10 cellular contexts compared by ENCODE assay signal in genomic region chr12:127355061-127355820, GRCh38.
DNase-seq lines count a peak whose midpoint lies in the region; ATAC-seq and TF ChIP-seq lines count a peak whose summit lies in the region.
"Had no signal": no experiment of that assay in that cellular context is flagged by ENCODE, and none has a peak within 500 bp of the region (broad histone marks: within the 10 kb centered on the region; RNA-seq: fewer than 3 reads in every experiment).

No MANE protein-coding gene starts in this region.

- no peaks in the 10 kb centered on the region for H4K20me1 ChIP-seq in OCI-LY3 (ENCODE audit: insufficient read depth, low read length)

- H3K9ac ChIP-seq in OCI-LY3 (ENCODE audit: low read length), result no peak overlapping the region

- H3K27me3 Mint-ChIP-seq in MCF 10A (ENCODE audit: insufficient read depth, unreplicated experiment) (no peaks in the 10 kb centered on the region), type B pancreatic cell (peaks cover 7% of the 10 kb centered on the region), immature natural killer cell (ENCODE audit: low read depth in 3 of 3) (peaks cover 2 to 6% (median 6%) of the 10 kb centered on the region in 3 donors)

- no peak overlapping the region for H3K4me3 Mint-ChIP-seq in MCF 10A (ENCODE audit: unreplicated experiment)
- no peak overlapping the region for H3K4me3 Mint-ChIP-seq in type B pancreatic cell
- no peak overlapping the region for H3K4me3 Mint-ChIP-seq in immature natural killer cell

- no peak overlapping the region for H2AFZ ChIP-seq in OCI-LY3 (ENCODE audit: low read depth, low read length)

- no TSS peak for BruUV-seq in MCF 10A (replicated peaks; lab: Mats Ljungman, UMichigan)

- H3K27ac Mint-ChIP-seq in MCF 10A (ENCODE audit: low read depth, unreplicated experiment) (no peak overlapping the region), type B pancreatic cell (no peak overlapping the region), immature natural killer cell (no peak overlapping the region)

- TF ChIP-seq CTCF in MCF 10A (IDR thresholded peaks at IDR 0.05; ENCODE audit: unreplicated experiment), result peak; percentile 55
- TF ChIP-seq CTCF in breast epithelium (IDR thresholded peaks at IDR 0.05), result no peak
- TF ChIP-seq CTCF in OCI-LY3 (IDR thresholded peaks at IDR 0.05; ENCODE audit: low read depth, low read length), result peak; percentile 63
- peak; percentile 64 for TF ChIP-seq CTCF in type B pancreatic cell (conservative IDR thresholded peaks at IDR 0.05)

- no peaks in the 10 kb centered on the region for H3K27me3 ChIP-seq in breast epithelium
- no peaks in the 10 kb centered on the region for H3K27me3 ChIP-seq in OCI-LY3 (ENCODE audit: low read depth, low read length)

- H3K4me1 Mint-ChIP-seq in MCF 10A (ENCODE audit: insufficient read depth, unreplicated experiment) (no peaks in the 10 kb centered on the region), type B pancreatic cell (ENCODE audit: unreplicated experiment) (no peaks in the 10 kb centered on the region), immature natural killer cell (no peaks in the 10 kb centered on the region)

- H3K27ac ChIP-seq in breast epithelium (no peak overlapping the region), OCI-LY3 (ENCODE audit: low read length) (no peak overlapping the region)

- CTCF ChIA-PET in MCF 10A (lab: Yijun Ruan, JAX), result interaction anchor here (0.6 to 4.6 kb wide), 17 partner anchors 8 to 1368 kb away, joined by 3 to 36 read pairs (median 4); no protein-coding TSS in a partner anchor

- H3K4me2 ChIP-seq in OCI-LY3 (ENCODE audit: low read length), result no peak overlapping the region

- H3K4me1 ChIP-seq in breast epithelium (no peaks in the 10 kb centered on the region), OCI-LY3 (ENCODE audit: low read length) (no peaks in the 10 kb centered on the region)

- H3K4me3 ChIP-seq in breast epithelium, result no peak overlapping the region
- H3K4me3 ChIP-seq in OCI-LY3 (ENCODE audit: low read length), result no peak overlapping the region

- H3K36me3 Mint-ChIP-seq in MCF 10A (ENCODE audit: insufficient read depth, unreplicated experiment) (no peaks in the 10 kb centered on the region), type B pancreatic cell (no peaks in the 10 kb centered on the region), immature natural killer cell (no peaks in the 10 kb centered on the region)

- POLR2A ChIA-PET in MCF 10A (lab: Yijun Ruan, JAX), result no interaction called here

- ATAC-seq in HG03196 (IDR thresholded peaks at IDR 0.05; ENCODE audit: unreplicated experiment) (no peak), HG03469 (IDR thresholded peaks at IDR 0.05; ENCODE audit: unreplicated experiment) (no peak)
- ATAC-seq: left ventricle myocardium superior had no signal

- H3K9me3 Mint-ChIP-seq in MCF 10A (ENCODE audit: unreplicated experiment) (no peaks in the 10 kb centered on the region), type B pancreatic cell (no peaks in the 10 kb centered on the region), immature natural killer cell (peaks cover 0 to 7% (median 0%) of the 10 kb centered on the region in 6 donors)

- H3K36me3 ChIP-seq in breast epithelium (no peaks in the 10 kb centered on the region), OCI-LY3 (replicated peaks; ENCODE audit: low read depth, low read length) (no peaks in the 10 kb centered on the region)

- TF ChIP-seq POLR2A in breast epithelium (IDR thresholded peaks at IDR 0.05), result no peak

- DNase-seq in MCF 10A (ENCODE audit: unreplicated experiment) (peak; percentile 48), breast epithelium (ENCODE audit: low spot score in 2 of 2) (no peak), fibroblast of gingiva (ENCODE audit: low read depth) (peak; percentile 36), type B pancreatic cell (ENCODE audit: extremely low spot score, unreplicated experiment) (no peak), immature natural killer cell (no peak)
- DNase-seq: COR-L47, left ventricle myocardium superior had no signal

- intact Hi-C loops in MCF 10A (cut with micrococcal nuclease) (loop anchor here (5.0 kb wide), 1 partner anchor 248 kb away; no protein-coding TSS in a partner anchor), breast epithelium (cut with DNase I; ENCODE audit: low total_unique reads) (no loop called here)

- H3K79me2 ChIP-seq in OCI-LY3 (ENCODE audit: low read length), result no peaks in the 10 kb centered on the region

- H3K9me3 ChIP-seq in breast epithelium (peaks cover 0 to 9% of the 10 kb centered on the region in 2 donors), OCI-LY3 (ENCODE audit: insufficient read depth, low read length) (no peaks in the 10 kb centered on the region)

Comparison
In these comparisons a context has a peak if more than half of its experiments do, and no peak if none do; other contexts are left out.
1. DNase-seq: peak in MCF 10A (single experiment) and fibroblast of gingiva (single experiment); none in breast epithelium (0 of 2), type B pancreatic cell (single experiment) and immature natural killer cell (0 of 3).
2. CTCF ChIP-seq: peak in MCF 10A (single experiment), OCI-LY3 (single experiment) and type B pancreatic cell (single experiment); none in breast epithelium (0 of 3).